In genomic region chrX:119237526-119238035, GRCh38 we compare ENCODE assay signal across 8 cellular contexts. TPM values are rescaled to one million over a fixed set of nuclear protein-coding genes. Genes with fewer than 3 reads are reported as not detected.
DNase-seq lines count a peak whose midpoint lies in the region; ATAC-seq, FAIRE-seq and TF ChIP-seq lines count a peak whose summit lies in the region.

No MANE protein-coding gene starts in this region.

- WGBS in heart left ventricle, 4 donors = 48 to 57% (median 53%) methylated on average over 7 of the region's 7 CpGs
- 59 to 66% methylated on average over 7 of the region's 7 CpGs for WGBS in lung, 2 donors

- no peak for TF ChIP-seq POLR2A in heart left ventricle (IDR thresholded peaks at IDR 0.05)
- TF ChIP-seq POLR2A in vagina (IDR thresholded peaks at IDR 0.05) = no peak
- TF ChIP-seq POLR2A in H54 (IDR thresholded peaks at IDR 0.05; ENCODE audit: low read depth, low read length) = no peak

- H3K4me2 ChIP-seq in astrocyte (ENCODE audit: low read length) = peak overlapping the region; percentile 88

- H3K27ac ChIP-seq in heart left ventricle (peak overlapping the region in 3 of 12 donors; percentile 0 to 89 (median 86)), astrocyte (ENCODE audit: low read depth, low read length) (peak overlapping the region; percentile 75), lung (ENCODE audit: low read depth in 1 of 2, low read length in 1 of 2) (no peak overlapping the region), vagina (peak overlapping the region; percentile 81)

- H3K79me2 ChIP-seq in astrocyte (ENCODE audit: insufficient read depth, low read length) = peaks cover 63% of the 10 kb centered on the region

- H3K36me3 Mint-ChIP-seq in astrocyte (ENCODE audit: low read depth, unreplicated experiment) = peaks cover 2% of the 10 kb centered on the region

- H3K4me1 Mint-ChIP-seq in astrocyte (ENCODE audit: low read depth, unreplicated experiment) = peaks cover 17% of the 10 kb centered on the region

- H3K27me3 Mint-ChIP-seq in astrocyte (ENCODE audit: low read depth, unreplicated experiment) = no peaks in the 10 kb centered on the region

- peaks cover 0 to 15% (median 1%) of the 10 kb centered on the region in 9 donors for H3K36me3 ChIP-seq in heart left ventricle
- H3K36me3 ChIP-seq in astrocyte (ENCODE audit: insufficient read depth, low read length) = peaks cover 5% of the 10 kb centered on the region
- H3K36me3 ChIP-seq in lung (ENCODE audit: control insufficient read depth in 2 of 2, insufficient read depth in 2 of 2, low read length in 2 of 2) = no peaks in the 10 kb centered on the region
- no peaks in the 10 kb centered on the region for H3K36me3 ChIP-seq in vagina

- FAIRE-seq in astrocyte (lab: Jason Lieb, UNC) (no peak), H54 (lab: Jason Lieb, UNC) (no peak)

- peaks cover 0 to 9% (median 0%) of the 10 kb centered on the region in 9 donors for H3K27me3 ChIP-seq in heart left ventricle
- no peaks in the 10 kb centered on the region for H3K27me3 ChIP-seq in astrocyte (ENCODE audit: insufficient read depth, low read length)
- no peaks in the 10 kb centered on the region for H3K27me3 ChIP-seq in lung (ENCODE audit: control insufficient read depth, insufficient read depth)
- H3K27me3 ChIP-seq in vagina = no peaks in the 10 kb centered on the region

- H3K9me3 ChIP-seq in heart left ventricle (no peaks in the 10 kb centered on the region), astrocyte (ENCODE audit: insufficient read depth, low read depth, low read length) (no peaks in the 10 kb centered on the region), lung (ENCODE audit: control insufficient read depth in 2 of 2, insufficient read depth in 1 of 2, low read length in 1 of 2) (peaks cover 0 to 2% of the 10 kb centered on the region in 2 donors), vagina (no peaks in the 10 kb centered on the region)

- intact Hi-C loops in heart left ventricle (cut with DNase I) = loop anchor here in 2 of 10 donors (2.0 to 10.0 kb wide), 2 partner anchors 161 to 227 kb away; partner anchors contain the start of genes SLC25A43 (in 1 of the 2) and SLC25A5 (in 1 of the 2)
- intact Hi-C loops in left ventricle myocardium superior (cut with micrococcal nuclease) = no loop called here
- intact Hi-C loops in vagina (cut with DNase I) = no loop called here

- H3K9ac ChIP-seq in astrocyte (ENCODE audit: low read length) = peak overlapping the region; percentile 97

- DNase-seq in heart left ventricle = no peak
- no peak for DNase-seq in left ventricle myocardium superior
- no peak for DNase-seq in astrocyte (ENCODE audit: low read depth)
- no peak for DNase-seq in lung (ENCODE audit: low spot score)
- DNase-seq in vagina (ENCODE audit: extremely low spot score in 2 of 2) = no peak
- no peak for DNase-seq in GDM1 (lab: John Stamatoyannopoulos, UW)
- DNase-seq in NOMO-1 (lab: John Stamatoyannopoulos, UW; ENCODE audit: unreplicated experiment in 2 of 2) = no peak
- no peak for DNase-seq in H54 (ENCODE audit: insufficient read length, low spot score)

- ATAC-seq in heart left ventricle (no peak), left ventricle myocardium superior (no peak), lung (ENCODE audit: insufficient read depth, low FRiP score) (no peak)

- H2AFZ ChIP-seq in astrocyte (ENCODE audit: low read depth, low read length) = peak overlapping the region; percentile 32

- H4K20me1 ChIP-seq in astrocyte (ENCODE audit: insufficient read depth, low read length) = peaks cover 19% of the 10 kb centered on the region

- H3K4me3 Mint-ChIP-seq in astrocyte (ENCODE audit: unreplicated experiment) = peak overlapping the region; percentile 92

- H3K4me3 ChIP-seq in heart left ventricle (peak overlapping the region in 11 of 12 donors; percentile 58 to 96 (median 75)), astrocyte (ENCODE audit: insufficient read depth, low read depth, low read length) (peak overlapping the region; percentile 97), lung (peak overlapping the region; percentile 48), vagina (peak overlapping the region; percentile 71 to 79)

- H3K9me3 Mint-ChIP-seq in astrocyte (ENCODE audit: unreplicated experiment) = no peaks in the 10 kb centered on the region

- TF ChIP-seq CTCF in heart left ventricle (IDR thresholded peaks at IDR 0.05) (no peak), astrocyte (IDR thresholded peaks at IDR 0.05; ENCODE audit: insufficient read depth, low read depth, low read length) (no peak), lung (IDR thresholded peaks at IDR 0.05; ENCODE audit: control extremely low read depth, extremely low read depth) (no peak), vagina (IDR thresholded peaks at IDR 0.05) (no peak)

- H3K27ac Mint-ChIP-seq in astrocyte (ENCODE audit: unreplicated experiment) = peak overlapping the region; percentile 78

- H3K4me1 ChIP-seq in heart left ventricle (peaks cover 0 to 19% (median 1%) of the 10 kb centered on the region in 12 donors), astrocyte (ENCODE audit: insufficient read depth, low read length) (peaks cover 17% of the 10 kb centered on the region), lung (ENCODE audit: control insufficient read depth in 2 of 2, insufficient read depth in 2 of 2, low read length in 2 of 2) (peaks cover 5 to 8% of the 10 kb centered on the region in 2 donors), vagina (peaks cover 15% of the 10 kb centered on the region)

RNA-seq across cellular contexts. Expression of gene PGRMC1, which starts 1.5 kb away (rescaled TPM):
- total RNA-seq in heart left ventricle (10 to 100 TPM; 12.6 to 28.6 (median 17.1) TPM), left ventricle myocardium superior (16.5 TPM), astrocyte (118 and 120 TPM in 2 replicates), lung (100 to 1,000 TPM in 1 of 2 donors, 10 to 100 TPM in 1; 84.7 to 142 TPM), vagina (101 TPM)
- polyA plus RNA-seq in heart left ventricle (10 to 100 TPM; 18.9 to 28.0 TPM), lung (10 to 100 TPM; 59.1 to 73.3 TPM)

Comparison
In these comparisons a context has a peak if more than half of its experiments do, and no peak if none do; other contexts are left out.
1. H3K27ac ChIP-seq: peak in astrocyte (single experiment) and vagina (single experiment); none in lung (0 of 2).
2. Peak in every context shown above with its lines, with median percentiles within 50 percentile points of each other: H3K4me3 ChIP-seq.